16 cellular contexts compared by ENCODE assay signal in the genomic region with DNA sequence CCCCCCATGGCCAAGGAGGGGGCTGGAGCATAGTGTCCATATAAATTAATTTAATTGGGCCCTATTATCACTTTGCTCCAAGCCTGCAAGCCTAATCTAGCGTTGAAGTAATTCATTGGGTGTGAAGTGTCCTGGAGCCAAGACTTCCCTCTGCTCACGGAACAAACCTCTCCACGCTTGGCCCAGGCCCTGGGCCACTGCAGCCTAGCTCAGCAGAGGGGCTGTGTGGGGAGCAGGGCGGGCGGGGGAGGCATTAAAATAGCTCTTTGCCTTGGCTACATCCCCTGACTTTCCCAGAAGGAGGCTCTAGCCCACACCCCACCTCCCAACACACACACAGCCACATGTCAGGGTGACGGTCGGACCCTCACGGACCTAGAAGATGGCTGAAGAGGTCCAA.
DNase-seq lines count a peak whose midpoint lies in the region; ATAC-seq and TF ChIP-seq lines count a peak whose summit lies in the region.
"Had no signal": no experiment of that assay in that cellular context is flagged by ENCODE, and none has a peak within 500 bp of the region (broad histone marks: within the 10 kb centered on the region; RNA-seq: fewer than 3 reads in every experiment).

No MANE protein-coding gene starts in this region.

- intact Hi-C loops in left ventricle myocardium inferior (cut with micrococcal nuclease) = no loop called here
- intact Hi-C loops in Calu3 (cut with micrococcal nuclease; ENCODE audit: unreplicated experiment) = no loop called here
- intact Hi-C loops in thyroid gland (cut with DNase I) = no loop called here

- ATAC-seq in GM18502 (IDR thresholded peaks at IDR 0.05; ENCODE audit: poor library complexity, unreplicated experiment) = no peak

- no peak overlapping the region for H3K4me2 ChIP-seq in osteoblast (ENCODE audit: insufficient read depth, low read length)

- H3K4me1 Mint-ChIP-seq in Calu3 (ENCODE audit: low read depth, unreplicated experiment) = no peaks in the 10 kb centered on the region
- H3K4me1 Mint-ChIP-seq: CD8-positive, alpha-beta memory T cell had no signal

- H3K79me2 ChIP-seq in osteoblast (ENCODE audit: insufficient read depth, low read length) = no peaks in the 10 kb centered on the region

- H3K4me1 ChIP-seq in left ventricle myocardium inferior (peaks cover 20% of the 10 kb centered on the region), osteoblast (ENCODE audit: insufficient read depth, low read length) (no peaks in the 10 kb centered on the region), thyroid gland (no peaks in the 10 kb centered on the region)
- H3K4me1 ChIP-seq: Caco-2, HAP-1 had no signal

- H3K27me3 ChIP-seq in H7 (ENCODE audit: control insufficient read depth, insufficient read depth, low read length) = no peaks in the 10 kb centered on the region
- no peaks in the 10 kb centered on the region for H3K27me3 ChIP-seq in left ventricle myocardium inferior (ENCODE audit: low read depth)
- peaks cover 19% of the 10 kb centered on the region for H3K27me3 ChIP-seq in osteoblast (ENCODE audit: insufficient read depth, low read length)
- no peaks in the 10 kb centered on the region for H3K27me3 ChIP-seq in thyroid gland

- TF ChIP-seq CTCF in left ventricle myocardium inferior (IDR thresholded peaks at IDR 0.05; ENCODE audit: borderline replicate concordance) (no peak), osteoblast (IDR thresholded peaks at IDR 0.05; ENCODE audit: extremely low read depth, low read depth, low read length) (no peak), Calu3 (IDR thresholded peaks at IDR 0.05; ENCODE audit: unreplicated experiment) (no peak), thyroid gland (IDR thresholded peaks at IDR 0.05) (no peak)

- no peak for TF ChIP-seq POLR2A in thyroid gland (IDR thresholded peaks at IDR 0.05)

- BruUV-seq in Calu3 (replicated peaks; lab: Mats Ljungman, UMichigan) = no TSS peak

- H3K9me3 ChIP-seq in left ventricle myocardium inferior (replicated peaks) (no peaks in the 10 kb centered on the region), osteoblast (ENCODE audit: low read depth, low read length) (no peaks in the 10 kb centered on the region), thyroid gland (no peaks in the 10 kb centered on the region)
- H3K9me3 ChIP-seq: Caco-2, HAP-1 had no signal

- no peak overlapping the region for H2AFZ ChIP-seq in osteoblast (ENCODE audit: low read length)

- no peaks in the 10 kb centered on the region for H4K20me1 ChIP-seq in osteoblast (ENCODE audit: insufficient read depth, low read length)

- no peaks in the 10 kb centered on the region for H3K36me3 ChIP-seq in H7 (replicated peaks; ENCODE audit: control insufficient read depth, insufficient read depth, low read length)
- no peaks in the 10 kb centered on the region for H3K36me3 ChIP-seq in left ventricle myocardium inferior
- no peaks in the 10 kb centered on the region for H3K36me3 ChIP-seq in osteoblast (ENCODE audit: insufficient read depth, low read length)
- H3K36me3 ChIP-seq in thyroid gland = no peaks in the 10 kb centered on the region
- H3K36me3 ChIP-seq: HAP-1 had no signal

- DNase-seq in NCI-H446 (lab: John Stamatoyannopoulos, UW) (peak; percentile 25 to 44), NCI-H446 treated with DMSO at 0.1 percent for 48 hours (lab: John Stamatoyannopoulos, UW) (no peak), H7 (peak; percentile 68), left ventricle myocardium inferior (peak; percentile 55), osteoblast (ENCODE audit: insufficient read length, low spot score, missing footprints) (peak; percentile 6), Calu3 (no peak), thyroid gland (no peak)
- DNase-seq: Caco-2; CD8-positive, alpha-beta memory T cell; DMS53; GF-D8; GOT3; HFFc6 had no signal

- CTCF ChIA-PET in Calu3 (lab: Charles Lee) = no interaction called here

- H3K4me3 ChIP-seq in H7 (ENCODE audit: insufficient read depth, low read depth, low read length) = no peak overlapping the region
- H3K4me3 ChIP-seq in left ventricle myocardium inferior = no peak overlapping the region
- no peak overlapping the region for H3K4me3 ChIP-seq in osteoblast (ENCODE audit: insufficient read depth, low read length)
- no peak overlapping the region for H3K4me3 ChIP-seq in thyroid gland (replicated peaks in 1 of 3)
- H3K4me3 ChIP-seq: HAP-1 had no signal

- H3K27ac Mint-ChIP-seq in Calu3 (ENCODE audit: unreplicated experiment) = no peak overlapping the region
- H3K27ac Mint-ChIP-seq: HFFc6 had no signal

- no peaks in the 10 kb centered on the region for H3K9me3 Mint-ChIP-seq in Calu3 (ENCODE audit: low read depth, unreplicated experiment)
- H3K9me3 Mint-ChIP-seq: CD8-positive, alpha-beta memory T cell; HFFc6 had no signal

- H3K27ac ChIP-seq in left ventricle myocardium inferior (replicated peaks) (peak overlapping the region; percentile 59), osteoblast (ENCODE audit: low read depth, low read length) (no peak overlapping the region), thyroid gland (no peak overlapping the region)
- H3K27ac ChIP-seq: 22Rv1 had no signal

- H3K4me3 Mint-ChIP-seq in Calu3 (ENCODE audit: low read depth, unreplicated experiment) = no peak overlapping the region
- H3K4me3 Mint-ChIP-seq: CD8-positive, alpha-beta memory T cell; HFFc6 had no signal

- 86 to 92% methylated on average over 8 of the region's 8 CpGs for WGBS in thyroid gland, 2 donors

- H3K27me3 Mint-ChIP-seq in Calu3 (ENCODE audit: unreplicated experiment) = peaks cover 62% of the 10 kb centered on the region

- H3K36me3 Mint-ChIP-seq in Calu3 (ENCODE audit: insufficient read depth, unreplicated experiment) = no peaks in the 10 kb centered on the region
- H3K36me3 Mint-ChIP-seq: CD8-positive, alpha-beta memory T cell had no signal

Comparison
In these comparisons a context has a peak if more than half of its experiments do, and no peak if none do; other contexts are left out.
1. DNase-seq: peak in NCI-H446 (2 of 2), H7 (single experiment), left ventricle myocardium inferior (single experiment) and osteoblast (single experiment); none in NCI-H446 treated with DMSO at 0.1 percent for 48 hours (single experiment), Calu3 (single experiment) and thyroid gland (0 of 2).